In the genomic region with DNA sequence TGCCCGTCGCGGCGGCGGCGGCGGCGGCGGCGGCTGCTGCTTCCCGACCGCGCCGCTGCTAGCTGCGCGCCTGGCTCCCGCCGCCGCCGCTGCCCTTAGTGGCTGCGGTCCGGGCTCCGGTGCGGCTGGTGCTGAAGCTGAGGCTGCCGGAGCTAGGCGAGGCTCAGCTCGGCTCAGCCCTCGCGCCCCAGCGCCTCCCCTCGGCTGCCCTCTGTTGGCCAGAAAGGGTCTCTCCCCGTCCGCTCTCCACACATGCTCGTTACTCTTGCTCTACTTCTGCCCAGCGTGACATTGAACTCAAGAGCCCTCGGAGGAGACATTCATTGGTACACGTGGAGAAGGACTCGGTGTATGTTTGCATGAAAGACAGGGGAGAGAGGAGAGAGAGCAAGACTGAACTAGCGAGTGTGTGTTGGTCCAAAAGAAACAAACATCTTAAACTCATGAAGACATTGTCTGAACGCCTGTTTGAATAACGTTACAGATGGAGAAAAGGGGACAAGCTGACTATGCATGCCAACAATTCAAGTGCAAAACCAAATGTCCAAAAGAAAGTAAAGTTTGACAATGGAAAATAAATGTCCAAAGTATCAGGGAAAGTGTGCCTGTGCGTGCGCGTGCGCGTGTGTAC, we compare ENCODE assay signal across 8 cellular contexts. TPM values are rescaled to one million over a fixed set of nuclear protein-coding genes. Genes with fewer than 3 reads are reported as not detected.
DNase-seq lines count a peak whose midpoint lies in the region; ATAC-seq lines count a peak whose summit lies in the region.

Gene HCN1, minus strand, starts transcription at position 175 of the 631 bp plus-strand sequence.

- H3K9me3 ChIP-seq in Karpas-422 (ENCODE audit: low read length), result peaks cover 16% of the 10 kb centered on the region

- peaks cover 31% of the 10 kb centered on the region for H3K27me3 Mint-ChIP-seq in activated naive CD8-positive, alpha-beta T cell treated with anti-CD3 and anti-CD28 coated beads, Interleukin-2, amount 50 U/mL, for 24 hours

- no peak within 1 kb of the TSS for H3K9ac ChIP-seq in Karpas-422 (ENCODE audit: low read length)

- H3K4me3 Mint-ChIP-seq in activated naive CD8-positive, alpha-beta T cell treated with anti-CD3 and anti-CD28 coated beads, Interleukin-2, amount 50 U/mL, for 24 hours, result no peak within 1 kb of the TSS

- no peaks in the 10 kb centered on the region for H3K36me3 ChIP-seq in Karpas-422 (ENCODE audit: insufficient read depth, low read length)

- intact Hi-C loops in left cardiac atrium (cut with DNase I) (loop anchor here in 1 of 2 donors (2.0 to 5.0 kb wide), 2 partner anchors 658 to 744 kb away; no protein-coding TSS in a partner anchor), posterior cingulate gyrus (cut with DNase I) (loop anchor here (2.0 to 5.0 kb wide), 2 partner anchors 71 to 658 kb away; no protein-coding TSS in a partner anchor)

- H3K36me3 Mint-ChIP-seq in activated naive CD8-positive, alpha-beta T cell treated with anti-CD3 and anti-CD28 coated beads, Interleukin-2, amount 50 U/mL, for 24 hours (ENCODE audit: low read depth), result peaks cover 5% of the 10 kb centered on the region

- ATAC-seq in HG02610 (IDR thresholded peaks at IDR 0.05; ENCODE audit: unreplicated experiment), result peak; percentile 99
- ATAC-seq in activated naive CD8-positive, alpha-beta T cell treated with anti-CD3 and anti-CD28 coated beads, Interleukin-2, amount 50 U/mL, for 24 hours, result peak; percentile 72
- ATAC-seq in left cardiac atrium, result peak; percentile 98
- ATAC-seq in HG02571 (IDR thresholded peaks at IDR 0.05; ENCODE audit: unreplicated experiment), result no peak

- DNase-seq in GM03348 (ENCODE audit: low spot score) (peak; percentile 92), NCI-H2171 treated with DMSO at 0.1 percent for 48 hours (lab: John Stamatoyannopoulos, UW) (peak; percentile 98), left cardiac atrium (peak; percentile 83), posterior cingulate gyrus (peak; percentile 73 to 98 (median 83)), Karpas-422 (no peak)
- peak; percentile 59 for DNase-seq in activated naive CD8-positive, alpha-beta T cell treated with anti-CD3 and anti-CD28 coated beads, Interleukin-2, amount 50 U/mL, for 24 hours

- no peak within 1 kb of the TSS for H3K27ac Mint-ChIP-seq in activated naive CD8-positive, alpha-beta T cell treated with anti-CD3 and anti-CD28 coated beads, Interleukin-2, amount 50 U/mL, for 24 hours

- H4K20me1 ChIP-seq in Karpas-422 (ENCODE audit: insufficient read depth, low read depth, low read length), result no peaks in the 10 kb centered on the region

- no peaks in the 10 kb centered on the region for H3K9me2 ChIP-seq in Karpas-422 (replicated peaks; ENCODE audit: insufficient read depth, low read length)

- no peaks in the 10 kb centered on the region for H3K4me1 ChIP-seq in Karpas-422 (ENCODE audit: low read length)

- H3K9me3 Mint-ChIP-seq in activated naive CD8-positive, alpha-beta T cell treated with anti-CD3 and anti-CD28 coated beads, Interleukin-2, amount 50 U/mL, for 24 hours, result peaks cover 8% of the 10 kb centered on the region

- H3K27ac ChIP-seq in Karpas-422 (ENCODE audit: low read length), result no peak within 1 kb of the TSS

- H3K79me2 ChIP-seq in Karpas-422 (ENCODE audit: low read length), result no peaks in the 10 kb centered on the region

- H3K4me3 ChIP-seq in Karpas-422 (ENCODE audit: low read length), result no peak within 1 kb of the TSS

- no peaks in the 10 kb centered on the region for H3K27me3 ChIP-seq in Karpas-422 (ENCODE audit: low read length)

- no peaks in the 10 kb centered on the region for H3K4me1 Mint-ChIP-seq in activated naive CD8-positive, alpha-beta T cell treated with anti-CD3 and anti-CD28 coated beads, Interleukin-2, amount 50 U/mL, for 24 hours

- H2AFZ ChIP-seq in Karpas-422 (ENCODE audit: low read length), result no peak within 1 kb of the TSS

- H3K4me2 ChIP-seq in Karpas-422 (ENCODE audit: low read depth, low read length, poor library complexity, severe bottlenecking), result no peak within 1 kb of the TSS

RNA-seq across cellular contexts. Expression of gene HCN1, which starts in this region (rescaled TPM):
- 1 to 10 TPM; 5.6 to 8.0 TPM for total RNA-seq in left cardiac atrium
- total RNA-seq in Karpas-422 (2014; rRNA removed; shearing (Covaris generic); ENCODE audit: low replicate concordance), result not detected in 2 replicates
